Comparison of ENCODE assay signal across 15 cellular contexts in the genomic region with DNA sequence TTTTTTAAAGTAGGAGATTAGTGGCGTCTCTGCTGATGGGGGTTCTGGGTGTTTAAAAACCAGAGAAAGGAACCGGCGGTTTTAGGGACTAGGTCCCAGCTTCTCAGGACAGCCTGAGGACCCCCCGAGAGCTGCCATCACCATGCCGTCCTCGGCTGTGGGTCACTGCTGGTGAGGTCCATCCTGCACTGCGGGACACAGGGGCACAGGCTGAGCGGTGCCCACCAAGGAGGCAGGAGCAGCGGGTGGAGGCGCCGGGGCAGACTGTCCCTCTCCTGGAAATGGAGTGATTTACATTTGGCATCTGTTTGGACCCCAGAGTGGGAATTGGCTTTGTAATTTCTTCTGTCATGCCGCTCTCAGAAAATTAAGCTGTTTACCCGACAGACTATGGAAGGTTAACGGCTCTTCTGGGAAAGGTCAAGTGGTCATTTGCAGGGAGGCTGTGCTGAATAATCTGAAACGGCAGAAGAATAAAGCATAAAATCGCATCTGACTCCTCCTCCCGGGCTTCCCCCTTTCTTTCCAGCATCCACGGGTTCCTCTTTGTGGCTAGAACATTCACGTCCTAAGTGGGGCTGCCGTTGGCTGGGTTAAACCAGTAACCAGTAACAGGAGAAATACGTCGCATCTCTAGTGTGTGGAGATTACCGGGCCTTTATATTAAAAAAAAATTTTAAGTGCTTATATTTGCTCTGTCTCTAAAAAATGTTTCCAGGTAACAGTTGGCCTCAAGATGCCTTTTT. TPM values are rescaled to one million over a fixed set of nuclear protein-coding genes. Genes with fewer than 3 reads are reported as not detected.
A peak's percentile ranks its signal among the peaks of the same experiment; 100 is the strongest.
DNase-seq lines count a peak whose midpoint lies in the region; ATAC-seq and TF ChIP-seq lines count a peak whose summit lies in the region.
"Had no signal": no experiment of that assay in that cellular context is flagged by ENCODE, and none has a peak within 500 bp of the region (broad histone marks: within the 10 kb centered on the region; RNA-seq: fewer than 3 reads in every experiment).

No MANE protein-coding gene starts in this region.

- H3K27ac Mint-ChIP-seq in T-helper 1 cell treated with Interleukin-12 subunit alpha and Interleukin-12 subunit beta and Interleukin-4 antibody, amounts not matched to agents 30 μg/mL and 1 μg/mL, for 36 hours: no peak overlapping the region
- H3K27ac Mint-ChIP-seq in WTC11: peak overlapping the region; percentile 41; the same call in 1 of the 2 replicates
- H3K27ac Mint-ChIP-seq in neural crest cell (ENCODE audit: unreplicated experiment): peak overlapping the region; percentile 58
- H3K27ac Mint-ChIP-seq: progenitor cell of endocrine pancreas had no signal

- peaks cover 2% of the 10 kb centered on the region for H3K9me3 Mint-ChIP-seq in T-helper 1 cell treated with Interleukin-12 subunit alpha and Interleukin-12 subunit beta and Interleukin-4 antibody, amounts not matched to agents 30 μg/mL and 1 μg/mL, for 36 hours
- no peaks in the 10 kb centered on the region for H3K9me3 Mint-ChIP-seq in WTC11
- no peaks in the 10 kb centered on the region for H3K9me3 Mint-ChIP-seq in neural crest cell

- TF ChIP-seq CTCF in WTC11 (IDR thresholded peaks at IDR 0.05) (no peak), neural crest cell (conservative IDR thresholded peaks at IDR 0.05) (no peak)

- CTCF ChIA-PET in WTC11 (lab: Charles Lee): interaction anchor here (1.0 to 1.1 kb wide), 2 partner anchors 37 to 90 kb away, joined by 3 read pairs; no protein-coding TSS in a partner anchor

- peaks cover 1% of the 10 kb centered on the region for H3K36me3 Mint-ChIP-seq in T-helper 1 cell treated with Interleukin-12 subunit alpha and Interleukin-12 subunit beta and Interleukin-4 antibody, amounts not matched to agents 30 μg/mL and 1 μg/mL, for 36 hours (ENCODE audit: low read depth)
- H3K36me3 Mint-ChIP-seq in WTC11 (peaks cover 26% of the 10 kb centered on the region), neural crest cell (ENCODE audit: low read depth) (peaks cover 14% of the 10 kb centered on the region)

- DNase-seq in T-helper 1 cell (no peak), NCI-H2107 (lab: John Stamatoyannopoulos, UW) (peak; percentile 2), WTC11 (ENCODE audit: low spot score) (no peak), neural crest cell (ENCODE audit: low read depth, low spot score) (no peak), midbrain (lab: John Stamatoyannopoulos, UW) (no peak), GDM1 (lab: John Stamatoyannopoulos, UW) (no peak), SKM-1 (lab: John Stamatoyannopoulos, UW; ENCODE audit: unreplicated experiment) (no peak)
- DNase-seq: mesendoderm, NCI-H446 treated with DMSO at 0.1 percent for 48 hours had no signal

- no peaks in the 10 kb centered on the region for H3K27me3 Mint-ChIP-seq in T-helper 1 cell treated with Interleukin-12 subunit alpha and Interleukin-12 subunit beta and Interleukin-4 antibody, amounts not matched to agents 30 μg/mL and 1 μg/mL, for 36 hours (ENCODE audit: low read depth)
- H3K27me3 Mint-ChIP-seq in WTC11 (ENCODE audit: low read depth): no peaks in the 10 kb centered on the region
- no peaks in the 10 kb centered on the region for H3K27me3 Mint-ChIP-seq in neural crest cell (ENCODE audit: low read depth)
- H3K27me3 Mint-ChIP-seq: progenitor cell of endocrine pancreas had no signal

- no peak; the same call in 1 of the 2 replicates for ATAC-seq in WTC11
- ATAC-seq: K562, Right ventricle myocardium inferior had no signal

- H3K4me1 Mint-ChIP-seq in T-helper 1 cell treated with Interleukin-12 subunit alpha and Interleukin-12 subunit beta and Interleukin-4 antibody, amounts not matched to agents 30 μg/mL and 1 μg/mL, for 36 hours (ENCODE audit: low read depth): peaks cover 9% of the 10 kb centered on the region
- H3K4me1 Mint-ChIP-seq in WTC11 (peaks cover 43% of the 10 kb centered on the region), neural crest cell (peaks cover 19% of the 10 kb centered on the region)

- POLR2A ChIA-PET in WTC11 (lab: Charles Lee): no interaction called here

- peak overlapping the region; percentile 11 for H3K4me3 Mint-ChIP-seq in T-helper 1 cell treated with Interleukin-12 subunit alpha and Interleukin-12 subunit beta and Interleukin-4 antibody, amounts not matched to agents 30 μg/mL and 1 μg/mL, for 36 hours
- H3K4me3 Mint-ChIP-seq in WTC11 (no peak overlapping the region), neural crest cell (no peak overlapping the region)

TF ChIP-seq in WTC11, 78 proteins besides CTCF, POLR2A, EP300 and RAD21:
- TF ChIP-seq, protein P1, sequence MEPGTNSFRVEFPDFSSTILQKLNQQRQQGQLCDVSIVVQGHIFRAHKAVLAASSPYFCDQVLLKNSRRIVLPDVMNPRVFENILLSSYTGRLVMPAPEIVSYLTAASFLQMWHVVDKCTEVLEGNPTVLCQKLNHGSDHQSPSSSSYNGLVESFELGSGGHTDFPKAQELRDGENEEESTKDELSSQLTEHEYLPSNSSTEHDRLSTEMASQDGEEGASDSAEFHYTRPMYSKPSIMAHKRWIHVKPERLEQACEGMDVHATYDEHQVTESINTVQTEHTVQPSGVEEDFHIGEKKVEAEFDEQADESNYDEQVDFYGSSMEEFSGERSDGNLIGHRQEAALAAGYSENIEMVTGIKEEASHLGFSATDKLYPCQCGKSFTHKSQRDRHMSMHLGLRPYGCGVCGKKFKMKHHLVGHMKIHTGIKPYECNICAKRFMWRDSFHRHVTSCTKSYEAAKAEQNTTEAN (CRISPR knock-in tag; IDR thresholded peaks at IDR 0.05): no peak
- TF ChIP-seq PRRX2 (CRISPR knock-in tag; IDR thresholded peaks at IDR 0.05) (no peak), SP1 (CRISPR knock-in tag; conservative IDR thresholded peaks at IDR 0.05) (no peak), TCF7 (CRISPR knock-in tag; IDR thresholded peaks at IDR 0.05; ENCODE audit: low read depth) (no peak), PREB (CRISPR knock-in tag; IDR thresholded peaks at IDR 0.05; ENCODE audit: borderline replicate concordance) (no peak), IRF2 (CRISPR knock-in tag; IDR thresholded peaks at IDR 0.05; ENCODE audit: borderline replicate concordance, low read depth) (no peak), GTF2I (CRISPR knock-in tag; conservative IDR thresholded peaks at IDR 0.05) (no peak), ZNF121 (CRISPR knock-in tag; IDR thresholded peaks at IDR 0.05) (no peak), ZNF138 (CRISPR knock-in tag; conservative IDR thresholded peaks at IDR 0.05) (no peak), ERG (CRISPR knock-in tag; IDR thresholded peaks at IDR 0.05) (no peak), ZNF219 (CRISPR knock-in tag; IDR thresholded peaks at IDR 0.05; ENCODE audit: borderline replicate concordance) (no peak), GABPB1 (CRISPR knock-in tag; IDR thresholded peaks at IDR 0.05) (no peak)
- TF ChIP-seq, protein P2, sequence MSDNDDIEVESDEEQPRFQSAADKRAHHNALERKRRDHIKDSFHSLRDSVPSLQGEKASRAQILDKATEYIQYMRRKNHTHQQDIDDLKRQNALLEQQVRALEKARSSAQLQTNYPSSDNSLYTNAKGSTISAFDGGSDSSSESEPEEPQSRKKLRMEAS (CRISPR knock-in tag; IDR thresholded peaks at IDR 0.05): no peak
- TF ChIP-seq, protein P3, sequence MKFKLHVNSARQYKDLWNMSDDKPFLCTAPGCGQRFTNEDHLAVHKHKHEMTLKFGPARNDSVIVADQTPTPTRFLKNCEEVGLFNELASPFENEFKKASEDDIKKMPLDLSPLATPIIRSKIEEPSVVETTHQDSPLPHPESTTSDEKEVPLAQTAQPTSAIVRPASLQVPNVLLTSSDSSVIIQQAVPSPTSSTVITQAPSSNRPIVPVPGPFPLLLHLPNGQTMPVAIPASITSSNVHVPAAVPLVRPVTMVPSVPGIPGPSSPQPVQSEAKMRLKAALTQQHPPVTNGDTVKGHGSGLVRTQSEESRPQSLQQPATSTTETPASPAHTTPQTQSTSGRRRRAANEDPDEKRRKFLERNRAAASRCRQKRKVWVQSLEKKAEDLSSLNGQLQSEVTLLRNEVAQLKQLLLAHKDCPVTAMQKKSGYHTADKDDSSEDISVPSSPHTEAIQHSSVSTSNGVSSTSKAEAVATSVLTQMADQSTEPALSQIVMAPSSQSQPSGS (CRISPR knock-in tag; IDR thresholded peaks at IDR 0.05; ENCODE audit: borderline replicate concordance, low read depth): no peak
- TF ChIP-seq, protein P4, sequence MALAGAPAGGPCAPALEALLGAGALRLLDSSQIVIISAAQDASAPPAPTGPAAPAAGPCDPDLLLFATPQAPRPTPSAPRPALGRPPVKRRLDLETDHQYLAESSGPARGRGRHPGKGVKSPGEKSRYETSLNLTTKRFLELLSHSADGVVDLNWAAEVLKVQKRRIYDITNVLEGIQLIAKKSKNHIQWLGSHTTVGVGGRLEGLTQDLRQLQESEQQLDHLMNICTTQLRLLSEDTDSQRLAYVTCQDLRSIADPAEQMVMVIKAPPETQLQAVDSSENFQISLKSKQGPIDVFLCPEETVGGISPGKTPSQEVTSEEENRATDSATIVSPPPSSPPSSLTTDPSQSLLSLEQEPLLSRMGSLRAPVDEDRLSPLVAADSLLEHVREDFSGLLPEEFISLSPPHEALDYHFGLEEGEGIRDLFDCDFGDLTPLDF (CRISPR knock-in tag; IDR thresholded peaks at IDR 0.05): no peak

RNA-seq across cellular contexts. Expression of gene LHPP, which starts 31.7 kb away (rescaled TPM):
- total RNA-seq in WTC11 (2021) (33.2 to 42.4 TPM (median 41.1 TPM) in 3 replicates), neural crest cell (8.0 and 8.8 TPM in 2 replicates)

RNA-seq across cellular contexts. Expression of gene NKX1-2, which starts 43.5 kb away (rescaled TPM):
- 30.8 to 57.7 TPM (median 31.0 TPM) in 3 replicates for total RNA-seq in WTC11 (2021)
- not detected in 2 replicates for total RNA-seq in neural crest cell
- total RNA-seq: aorta, fibroblast of lung, K562, progenitor cell of endocrine pancreas, Right ventricle myocardium inferior had no signal

Comparison
In these comparisons a context has a peak if more than half of its experiments do, and no peak if none do; other contexts are left out.
1. RNA of gene NKX1-2, which starts 43.5 kb away (total RNA-seq): 30.8 to 57.7 TPM in WTC11; not detected in neural crest cell; every median in the first group is over 10 times any median in the second.